Comparison of ENCODE assay signal across 10 cellular contexts in the genomic region with DNA sequence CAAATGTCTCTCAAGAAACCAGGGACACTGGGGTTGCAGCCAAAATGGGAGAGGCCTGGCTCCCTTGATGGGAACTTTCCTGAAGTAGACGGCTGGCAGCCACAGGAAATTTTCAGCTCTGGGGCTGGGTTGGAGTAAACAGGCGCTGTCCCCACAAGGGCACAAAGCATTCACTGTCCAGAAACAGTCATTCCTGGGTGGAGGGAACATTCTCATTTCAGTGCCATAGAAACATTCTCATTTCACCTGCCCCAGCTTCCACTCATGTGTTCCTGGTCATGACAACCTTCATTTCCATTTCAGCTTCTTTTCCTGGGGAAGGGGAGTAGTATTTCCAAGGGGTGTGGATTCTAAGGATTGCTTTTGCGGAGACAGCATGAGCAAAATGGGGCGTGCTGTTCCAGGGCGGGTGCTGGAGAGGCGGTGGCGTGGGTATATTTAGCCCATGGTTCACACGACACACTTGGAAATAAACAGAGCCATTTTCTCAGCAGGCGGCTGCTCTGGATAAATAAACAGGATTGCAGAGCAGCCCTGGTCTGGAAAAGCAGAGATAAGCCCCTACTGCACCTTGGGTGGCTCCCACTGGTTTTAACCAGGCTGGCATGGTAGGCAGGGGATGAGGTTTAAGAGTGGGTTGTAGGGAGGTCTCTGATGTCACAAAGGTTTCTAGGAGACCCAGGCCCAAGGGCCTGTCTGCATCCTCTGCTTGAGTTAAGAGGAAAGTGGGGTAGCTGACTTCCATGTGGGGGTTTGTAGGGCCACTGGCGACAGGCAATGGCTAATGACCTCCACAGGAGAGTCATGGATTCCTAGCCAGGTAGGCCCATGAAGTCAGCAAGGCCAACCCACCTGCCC. TPM values are rescaled to one million over a fixed set of nuclear protein-coding genes. Genes with fewer than 3 reads are reported as not detected.
DNase-seq lines count a peak whose midpoint lies in the region; ATAC-seq and TF ChIP-seq lines count a peak whose summit lies in the region.
"Had no signal": no experiment of that assay in that cellular context is flagged by ENCODE, and none has a peak within 500 bp of the region (broad histone marks: within the 10 kb centered on the region; RNA-seq: fewer than 3 reads in every experiment).

No MANE protein-coding gene starts in this region.

- 74 to 88% (median 76%) methylated on average over 10 of the region's 10 CpGs for WGBS in ovary, 3 donors

- intact Hi-C loops in ovary (cut with DNase I) = loop anchor here in 1 of 4 donors (2.0 kb wide), 1 partner anchor 48 kb away; no protein-coding TSS in a partner anchor

- no peaks in the 10 kb centered on the region for H3K9me3 Mint-ChIP-seq in CD4-positive, CD25-positive, alpha-beta regulatory T cell
- H3K9me3 Mint-ChIP-seq: neural crest cell had no signal

- H3K27ac Mint-ChIP-seq in CD4-positive, CD25-positive, alpha-beta regulatory T cell = peak overlapping the region in 2 of 3 donors; percentile 75 to 88

- no peak for TF ChIP-seq CTCF in ovary (IDR thresholded peaks at IDR 0.05)

- no peak overlapping the region for H3K4me3 ChIP-seq in CD4-positive, CD25-positive, alpha-beta regulatory T cell (ENCODE audit: low read depth, low read length)
- no peak overlapping the region for H3K4me3 ChIP-seq in ovary

- H3K4me1 ChIP-seq in CD4-positive, CD25-positive, alpha-beta regulatory T cell (ENCODE audit: control insufficient read depth, insufficient read depth, low read length, poor library complexity, severe bottlenecking) = peaks cover 35% of the 10 kb centered on the region
- peaks cover 27% of the 10 kb centered on the region for H3K4me1 ChIP-seq in ovary (ENCODE audit: insufficient read depth)

- peaks cover 19% of the 10 kb centered on the region for H3K36me3 Mint-ChIP-seq in CD4-positive, CD25-positive, alpha-beta regulatory T cell

- H3K27ac ChIP-seq in CD4-positive, CD25-positive, alpha-beta regulatory T cell (ENCODE audit: insufficient read depth, low read length, poor library complexity, severe bottlenecking) = no peak overlapping the region
- H3K27ac ChIP-seq in ovary = peak overlapping the region; percentile 1 to 57

- peaks cover 22 to 78% (median 46%) of the 10 kb centered on the region in 4 donors for H3K4me1 Mint-ChIP-seq in CD4-positive, CD25-positive, alpha-beta regulatory T cell

- TF ChIP-seq POLR2A in ovary (IDR thresholded peaks at IDR 0.05) = no peak

- no peak for TF ChIP-seq EP300 in ovary (IDR thresholded peaks at IDR 0.05)

- peaks cover 8% of the 10 kb centered on the region for H3K36me3 ChIP-seq in CD4-positive, CD25-positive, alpha-beta regulatory T cell (ENCODE audit: control insufficient read depth, insufficient read depth, low read length)
- H3K36me3 ChIP-seq in ovary = no peaks in the 10 kb centered on the region

- H3K9me3 ChIP-seq in CD4-positive, CD25-positive, alpha-beta regulatory T cell (ENCODE audit: control insufficient read depth in 2 of 2, low read length in 2 of 2) = no peaks in the 10 kb centered on the region
- H3K9me3 ChIP-seq in ovary = no peaks in the 10 kb centered on the region

- no peaks in the 10 kb centered on the region for H3K27me3 Mint-ChIP-seq in CD4-positive, CD25-positive, alpha-beta regulatory T cell

- H3K27me3 ChIP-seq in CD4-positive, CD25-positive, alpha-beta regulatory T cell (ENCODE audit: control insufficient read depth, insufficient read depth, low read length) = no peaks in the 10 kb centered on the region
- H3K27me3 ChIP-seq in ovary = no peaks in the 10 kb centered on the region

- no peak for DNase-seq in CD4-positive, CD25-positive, alpha-beta regulatory T cell
- DNase-seq in NCI-H774 (lab: John Stamatoyannopoulos, UW) = peak; percentile 45
- DNase-seq in fibroblast of peridontal ligament (ENCODE audit: extremely low read depth) = peak; percentile 55
- DNase-seq in ovary = peak in 1 of 5 donors; percentile 34
- no peak for DNase-seq in 8988T
- DNase-seq in NCI-H2171 treated with DMSO at 0.1 percent for 48 hours (lab: John Stamatoyannopoulos, UW) = no peak
- DNase-seq in central memory CD4-positive, alpha-beta T cell = no peak

- ATAC-seq in CD4-positive, CD25-positive, alpha-beta regulatory T cell (ENCODE audit: low read depth in 2 of 2) = no peak
- no peak for ATAC-seq in SK-N-SH treated with all-trans-retinoic acid at 6 μM for 48 hours

- H3K4me3 Mint-ChIP-seq in CD4-positive, CD25-positive, alpha-beta regulatory T cell = no peak overlapping the region
- H3K4me3 Mint-ChIP-seq: neural crest cell had no signal

TF ChIP-seq in SK-N-SH treated with all-trans-retinoic acid at 6 μM for 48 hours, 23 proteins besides CTCF, POLR2A, EP300 and RAD21:
- no peak for TF ChIP-seq TOX (CRISPR knock-in tag; IDR thresholded peaks at IDR 0.05; ENCODE audit: borderline replicate concordance)
- TF ChIP-seq ESRRG (CRISPR knock-in tag; IDR thresholded peaks at IDR 0.05) = no peak
- no peak for TF ChIP-seq OSR1 (CRISPR knock-in tag; IDR thresholded peaks at IDR 0.05)
- TF ChIP-seq ZFP30 (CRISPR knock-in tag; IDR thresholded peaks at IDR 0.05) = no peak
- no peak for TF ChIP-seq CSDC2 (CRISPR knock-in tag; IDR thresholded peaks at IDR 0.05)
- no peak for TF ChIP-seq RARB (CRISPR knock-in tag; IDR thresholded peaks at IDR 0.05)
- no peak for TF ChIP-seq ZFP3 (CRISPR knock-in tag; IDR thresholded peaks at IDR 0.05)
- no peak for TF ChIP-seq ISL1 (CRISPR knock-in tag; IDR thresholded peaks at IDR 0.05)
- TF ChIP-seq PATZ1 (CRISPR knock-in tag; IDR thresholded peaks at IDR 0.05; ENCODE audit: borderline replicate concordance) = no peak
- TF ChIP-seq, protein P1, sequence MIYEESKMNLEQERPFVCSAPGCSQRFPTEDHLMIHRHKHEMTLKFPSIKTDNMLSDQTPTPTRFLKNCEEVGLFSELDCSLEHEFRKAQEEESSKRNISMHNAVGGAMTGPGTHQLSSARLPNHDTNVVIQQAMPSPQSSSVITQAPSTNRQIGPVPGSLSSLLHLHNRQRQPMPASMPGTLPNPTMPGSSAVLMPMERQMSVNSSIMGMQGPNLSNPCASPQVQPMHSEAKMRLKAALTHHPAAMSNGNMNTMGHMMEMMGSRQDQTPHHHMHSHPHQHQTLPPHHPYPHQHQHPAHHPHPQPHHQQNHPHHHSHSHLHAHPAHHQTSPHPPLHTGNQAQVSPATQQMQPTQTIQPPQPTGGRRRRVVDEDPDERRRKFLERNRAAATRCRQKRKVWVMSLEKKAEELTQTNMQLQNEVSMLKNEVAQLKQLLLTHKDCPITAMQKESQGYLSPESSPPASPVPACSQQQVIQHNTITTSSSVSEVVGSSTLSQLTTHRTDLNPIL (CRISPR knock-in tag; IDR thresholded peaks at IDR 0.05; ENCODE audit: low read depth) = no peak
- no peak for TF ChIP-seq ZNF8 (CRISPR knock-in tag; IDR thresholded peaks at IDR 0.05)
- TF ChIP-seq, protein P2, sequence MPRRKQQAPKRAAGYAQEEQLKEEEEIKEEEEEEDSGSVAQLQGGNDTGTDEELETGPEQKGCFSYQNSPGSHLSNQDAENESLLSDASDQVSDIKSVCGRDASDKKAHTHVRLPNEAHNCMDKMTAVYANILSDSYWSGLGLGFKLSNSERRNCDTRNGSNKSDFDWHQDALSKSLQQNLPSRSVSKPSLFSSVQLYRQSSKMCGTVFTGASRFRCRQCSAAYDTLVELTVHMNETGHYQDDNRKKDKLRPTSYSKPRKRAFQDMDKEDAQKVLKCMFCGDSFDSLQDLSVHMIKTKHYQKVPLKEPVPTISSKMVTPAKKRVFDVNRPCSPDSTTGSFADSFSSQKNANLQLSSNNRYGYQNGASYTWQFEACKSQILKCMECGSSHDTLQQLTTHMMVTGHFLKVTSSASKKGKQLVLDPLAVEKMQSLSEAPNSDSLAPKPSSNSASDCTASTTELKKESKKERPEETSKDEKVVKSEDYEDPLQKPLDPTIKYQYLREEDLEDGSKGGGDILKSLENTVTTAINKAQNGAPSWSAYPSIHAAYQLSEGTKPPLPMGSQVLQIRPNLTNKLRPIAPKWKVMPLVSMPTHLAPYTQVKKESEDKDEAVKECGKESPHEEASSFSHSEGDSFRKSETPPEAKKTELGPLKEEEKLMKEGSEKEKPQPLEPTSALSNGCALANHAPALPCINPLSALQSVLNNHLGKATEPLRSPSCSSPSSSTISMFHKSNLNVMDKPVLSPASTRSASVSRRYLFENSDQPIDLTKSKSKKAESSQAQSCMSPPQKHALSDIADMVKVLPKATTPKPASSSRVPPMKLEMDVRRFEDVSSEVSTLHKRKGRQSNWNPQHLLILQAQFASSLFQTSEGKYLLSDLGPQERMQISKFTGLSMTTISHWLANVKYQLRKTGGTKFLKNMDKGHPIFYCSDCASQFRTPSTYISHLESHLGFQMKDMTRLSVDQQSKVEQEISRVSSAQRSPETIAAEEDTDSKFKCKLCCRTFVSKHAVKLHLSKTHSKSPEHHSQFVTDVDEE (CRISPR knock-in tag; IDR thresholded peaks at IDR 0.05) = no peak
TF ChIP-seq in SK-N-SH treated with all-trans-retinoic acid at 6 μM for 48 hours: peak in this region for 0.

RNA-seq across cellular contexts. Expression of gene COX4I2, which starts 32.9 kb away (rescaled TPM):
- not detected for total RNA-seq in CD4-positive, CD25-positive, alpha-beta regulatory T cell
- not detected for polyA plus RNA-seq in CD4-positive, CD25-positive, alpha-beta regulatory T cell
- 1 to 10 TPM in 6 of 7 donors, not detected in 1; 1.1 to 3.5 (median 2.1) TPM for total RNA-seq in ovary
- polyA plus RNA-seq in ovary = 1 to 10 TPM; 3.5 to 6.6 TPM
- total RNA-seq: HT-29, neural crest cell had no signal

RNA-seq across cellular contexts. Expression of gene BCL2L1, which starts 52.1 kb away (rescaled TPM):
- 38.1 TPM for total RNA-seq in CD4-positive, CD25-positive, alpha-beta regulatory T cell
- 10 to 100 TPM; 15.5 to 19.6 (median 17.3) TPM for polyA plus RNA-seq in CD4-positive, CD25-positive, alpha-beta regulatory T cell
- 10 to 100 TPM; 21.7 to 65.1 (median 40.4) TPM for total RNA-seq in ovary
- 10 to 100 TPM; 31.6 to 35.6 TPM for polyA plus RNA-seq in ovary

Comparison
In these comparisons a context has a peak if more than half of its experiments do, and no peak if none do; other contexts are left out.
1. DNase-seq: peak in NCI-H774 (single experiment) and fibroblast of peridontal ligament (single experiment); none in CD4-positive, CD25-positive, alpha-beta regulatory T cell (0 of 3), 8988T (single experiment), NCI-H2171 treated with DMSO at 0.1 percent for 48 hours (single experiment) and central memory CD4-positive, alpha-beta T cell (single experiment).